ENCODE assay signal across 2 cellular contexts in the genomic region with DNA sequence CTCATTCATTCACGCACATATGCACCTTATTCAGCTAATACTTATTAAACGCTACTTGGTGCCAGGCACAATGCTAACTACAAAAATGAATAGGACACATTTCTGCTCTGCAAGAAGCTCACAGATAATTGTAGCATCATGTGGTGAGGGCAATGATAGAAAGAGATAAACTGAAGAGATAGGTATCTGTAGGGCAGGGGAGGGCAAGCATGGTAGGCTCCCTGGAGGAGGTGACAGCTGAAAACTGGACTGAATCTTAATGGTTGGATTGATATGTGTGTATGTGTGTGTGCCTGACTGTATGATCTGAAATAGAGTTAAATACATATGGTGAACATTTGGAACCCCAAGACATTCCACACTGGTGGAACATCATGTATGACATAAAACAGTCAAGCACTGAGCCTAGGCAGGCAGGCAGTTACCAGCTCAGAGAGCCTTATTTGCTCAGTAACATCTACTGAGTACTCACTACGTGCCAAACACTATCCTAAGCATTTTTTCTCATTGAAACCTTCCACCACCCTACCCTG.
TF ChIP-seq lines count a peak whose summit lies in the region.

No MANE protein-coding gene starts in this region.

TF ChIP-seq in HepG2, 621 proteins besides CTCF, POLR2A, EP300 and RAD21:
- TF ChIP-seq ZNF484 (CRISPR knock-in tag; IDR thresholded peaks at IDR 0.05; ENCODE audit: borderline replicate concordance, low read depth) = no peak
- no peak for TF ChIP-seq SOX13 (IDR thresholded peaks at IDR 0.05)
- TF ChIP-seq SOX13 (CRISPR knock-in tag; conservative IDR thresholded peaks at IDR 0.05 in 1 of 2, IDR thresholded peaks at IDR 0.05 in 1 of 2) = no peak
- no peak for TF ChIP-seq PRPF4 (IDR thresholded peaks at IDR 0.05; ENCODE audit: low read depth, low read length, poor library complexity, severe bottlenecking)
- no peak for TF ChIP-seq PITX1 (CRISPR knock-in tag; IDR thresholded peaks at IDR 0.05)
- TF ChIP-seq, protein P1, sequence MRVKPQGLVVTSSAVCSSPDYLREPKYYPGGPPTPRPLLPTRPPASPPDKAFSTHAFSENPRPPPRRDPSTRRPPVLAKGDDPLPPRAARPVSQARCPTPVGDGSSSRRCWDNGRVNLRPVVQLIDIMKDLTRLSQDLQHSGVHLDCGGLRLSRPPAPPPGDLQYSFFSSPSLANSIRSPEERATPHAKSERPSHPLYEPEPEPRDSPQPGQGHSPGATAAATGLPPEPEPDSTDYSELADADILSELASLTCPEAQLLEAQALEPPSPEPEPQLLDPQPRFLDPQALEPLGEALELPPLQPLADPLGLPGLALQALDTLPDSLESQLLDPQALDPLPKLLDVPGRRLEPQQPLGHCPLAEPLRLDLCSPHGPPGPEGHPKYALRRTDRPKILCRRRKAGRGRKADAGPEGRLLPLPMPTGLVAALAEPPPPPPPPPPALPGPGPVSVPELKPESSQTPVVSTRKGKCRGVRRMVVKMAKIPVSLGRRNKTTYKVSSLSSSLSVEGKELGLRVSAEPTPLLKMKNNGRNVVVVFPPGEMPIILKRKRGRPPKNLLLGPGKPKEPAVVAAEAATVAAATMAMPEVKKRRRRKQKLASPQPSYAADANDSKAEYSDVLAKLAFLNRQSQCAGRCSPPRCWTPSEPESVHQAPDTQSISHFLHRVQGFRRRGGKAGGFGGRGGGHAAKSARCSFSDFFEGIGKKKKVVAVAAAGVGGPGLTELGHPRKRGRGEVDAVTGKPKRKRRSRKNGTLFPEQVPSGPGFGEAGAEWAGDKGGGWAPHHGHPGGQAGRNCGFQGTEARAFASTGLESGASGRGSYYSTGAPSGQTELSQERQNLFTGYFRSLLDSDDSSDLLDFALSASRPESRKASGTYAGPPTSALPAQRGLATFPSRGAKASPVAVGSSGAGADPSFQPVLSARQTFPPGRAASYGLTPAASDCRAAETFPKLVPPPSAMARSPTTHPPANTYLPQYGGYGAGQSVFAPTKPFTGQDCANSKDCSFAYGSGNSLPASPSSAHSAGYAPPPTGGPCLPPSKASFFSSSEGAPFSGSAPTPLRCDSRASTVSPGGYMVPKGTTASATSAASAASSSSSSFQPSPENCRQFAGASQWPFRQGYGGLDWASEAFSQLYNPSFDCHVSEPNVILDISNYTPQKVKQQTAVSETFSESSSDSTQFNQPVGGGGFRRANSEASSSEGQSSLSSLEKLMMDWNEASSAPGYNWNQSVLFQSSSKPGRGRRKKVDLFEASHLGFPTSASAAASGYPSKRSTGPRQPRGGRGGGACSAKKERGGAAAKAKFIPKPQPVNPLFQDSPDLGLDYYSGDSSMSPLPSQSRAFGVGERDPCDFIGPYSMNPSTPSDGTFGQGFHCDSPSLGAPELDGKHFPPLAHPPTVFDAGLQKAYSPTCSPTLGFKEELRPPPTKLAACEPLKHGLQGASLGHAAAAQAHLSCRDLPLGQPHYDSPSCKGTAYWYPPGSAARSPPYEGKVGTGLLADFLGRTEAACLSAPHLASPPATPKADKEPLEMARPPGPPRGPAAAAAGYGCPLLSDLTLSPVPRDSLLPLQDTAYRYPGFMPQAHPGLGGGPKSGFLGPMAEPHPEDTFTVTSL (CRISPR knock-in tag; IDR thresholded peaks at IDR 0.05; ENCODE audit: borderline replicate concordance) = no peak
- no peak for TF ChIP-seq KDM1A (CRISPR knock-in tag; IDR thresholded peaks at IDR 0.05)
- TF ChIP-seq ZFP36 (IDR thresholded peaks at IDR 0.05; ENCODE audit: borderline replicate concordance, low read depth, low read length, partially characterized antibody) = peak; percentile 58
- TF ChIP-seq, protein P2, sequence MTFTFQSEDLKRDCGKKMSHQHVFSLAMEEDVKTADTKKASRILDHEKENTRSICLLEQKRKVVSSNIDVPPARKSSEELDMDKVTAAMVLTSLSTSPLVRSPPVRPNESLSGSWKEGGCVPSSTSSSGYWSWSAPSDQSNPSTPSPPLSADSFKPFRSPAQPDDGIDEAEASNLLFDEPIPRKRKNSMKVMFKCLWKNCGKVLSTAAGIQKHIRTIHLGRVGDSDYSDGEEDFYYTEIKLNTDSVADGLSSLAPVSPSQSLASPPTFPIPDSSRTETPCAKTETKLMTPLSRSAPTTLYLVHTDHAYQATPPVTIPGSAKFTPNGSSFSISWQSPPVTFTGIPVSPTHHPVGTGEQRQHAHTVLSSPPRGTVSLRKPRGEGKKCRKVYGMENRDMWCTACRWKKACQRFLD (CRISPR knock-in tag; IDR thresholded peaks at IDR 0.05; ENCODE audit: borderline replicate concordance) = no peak

TF ChIP-seq in IMR-90, 13 proteins besides CTCF, POLR2A, EP300 and RAD21:
- TF ChIP-seq CHD1 (IDR thresholded peaks at IDR 0.05; ENCODE audit: low read depth, low read length) (no peak), MAFK (IDR thresholded peaks at IDR 0.05; ENCODE audit: low read depth, low read length) (no peak)
- TF ChIP-seq, protein P3, sequence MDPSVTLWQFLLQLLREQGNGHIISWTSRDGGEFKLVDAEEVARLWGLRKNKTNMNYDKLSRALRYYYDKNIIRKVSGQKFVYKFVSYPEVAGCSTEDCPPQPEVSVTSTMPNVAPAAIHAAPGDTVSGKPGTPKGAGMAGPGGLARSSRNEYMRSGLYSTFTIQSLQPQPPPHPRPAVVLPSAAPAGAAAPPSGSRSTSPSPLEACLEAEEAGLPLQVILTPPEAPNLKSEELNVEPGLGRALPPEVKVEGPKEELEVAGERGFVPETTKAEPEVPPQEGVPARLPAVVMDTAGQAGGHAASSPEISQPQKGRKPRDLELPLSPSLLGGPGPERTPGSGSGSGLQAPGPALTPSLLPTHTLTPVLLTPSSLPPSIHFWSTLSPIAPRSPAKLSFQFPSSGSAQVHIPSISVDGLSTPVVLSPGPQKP (IDR thresholded peaks at IDR 0.05; ENCODE audit: borderline replicate concordance, low read depth, low read length) = no peak
